In the genomic region with DNA sequence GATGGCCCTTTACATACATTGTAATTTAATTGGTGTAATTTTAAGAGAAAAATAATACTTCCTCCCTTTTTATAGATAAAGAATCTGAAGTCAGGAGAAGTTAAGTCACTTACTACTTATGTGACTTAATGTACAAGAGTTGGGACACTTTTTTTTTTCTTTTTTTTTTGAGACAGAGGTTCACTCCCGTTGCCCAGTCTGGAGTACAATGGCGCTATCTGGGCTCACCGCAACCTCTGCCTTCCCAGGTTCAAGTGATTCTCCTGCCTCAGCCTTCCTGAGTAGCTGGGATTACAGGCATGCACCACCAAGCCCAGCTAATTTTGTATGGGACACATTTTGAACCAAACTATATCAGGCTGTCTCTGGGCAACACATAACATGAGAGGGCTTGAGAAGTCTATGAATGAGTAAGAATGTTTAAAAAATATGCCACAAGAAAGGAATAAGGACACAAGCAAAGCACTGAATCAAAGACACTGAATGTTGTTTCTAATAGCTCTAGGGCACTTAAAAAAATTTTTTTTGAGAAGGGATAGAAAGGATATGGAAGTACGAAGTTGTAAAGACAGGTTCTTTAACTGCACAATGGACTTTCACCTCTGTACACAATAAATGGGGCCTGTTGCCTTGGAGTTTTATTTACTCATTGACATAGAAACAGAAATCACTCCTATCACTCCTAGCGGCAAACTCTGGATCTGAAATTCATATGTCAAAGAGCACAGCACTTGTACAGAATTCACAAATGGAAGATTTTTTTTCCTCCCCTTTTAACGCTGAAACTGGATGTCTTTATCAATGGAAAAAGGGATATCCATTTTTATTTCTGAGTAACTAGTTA, we compare ENCODE assay signal across 9 cellular contexts. TPM values are rescaled to one million over a fixed set of nuclear protein-coding genes. Genes with fewer than 3 reads are reported as not detected.
A peak's percentile ranks its signal among the peaks of the same experiment; 100 is the strongest.
DNase-seq lines count a peak whose midpoint lies in the region; ATAC-seq and TF ChIP-seq lines count a peak whose summit lies in the region.
"Had no signal": no experiment of that assay in that cellular context is flagged by ENCODE, and none has a peak within 500 bp of the region (broad histone marks: within the 10 kb centered on the region; RNA-seq: fewer than 3 reads in every experiment).

No MANE protein-coding gene starts in this region.

- H3K36me3 ChIP-seq in right lobe of liver (no peaks in the 10 kb centered on the region), upper lobe of right lung (no peaks in the 10 kb centered on the region)

- H3K4me1 ChIP-seq in right lobe of liver (peaks cover 0 to 32% (median 5%) of the 10 kb centered on the region in 4 donors), upper lobe of right lung (peaks cover 15% of the 10 kb centered on the region)

- H3K27me3 ChIP-seq in right lobe of liver (no peaks in the 10 kb centered on the region), upper lobe of right lung (no peaks in the 10 kb centered on the region)

- TF ChIP-seq CTCF in right lobe of liver (IDR thresholded peaks at IDR 0.05) (peak; percentile 28 to 57 (median 50)), upper lobe of right lung (IDR thresholded peaks at IDR 0.05) (peak; percentile 17)

- H3K4me3 ChIP-seq in right lobe of liver (peak overlapping the region in 1 of 3 donors; percentile 20), upper lobe of right lung (no peak overlapping the region)

- TF ChIP-seq POLR2A in right lobe of liver (IDR thresholded peaks at IDR 0.05) = no peak

- H3K27ac ChIP-seq in right lobe of liver (peak overlapping the region; percentile 40 to 81 (median 75)), upper lobe of right lung (no peak overlapping the region)

- ATAC-seq in Right ventricle myocardium inferior = peak; percentile 38
- peak; percentile 78 to 91 (median 84) for ATAC-seq in right lobe of liver
- ATAC-seq in upper lobe of right lung = peak; percentile 35
- no peak for ATAC-seq in GM21390 (IDR thresholded peaks at IDR 0.05; ENCODE audit: unreplicated experiment)
- ATAC-seq in HG02938 (IDR thresholded peaks at IDR 0.05; ENCODE audit: unreplicated experiment) = no peak
- ATAC-seq in GM18870 (IDR thresholded peaks at IDR 0.05; ENCODE audit: unreplicated experiment) = no peak

- DNase-seq in Right ventricle myocardium inferior (ENCODE audit: missing footprints) = no peak
- DNase-seq in cardiac septum (ENCODE audit: low spot score) = no peak
- peak; percentile 28 to 76 for DNase-seq in T47D (ENCODE audit: low read depth in 1 of 2, low spot score in 1 of 2)
- no peak for DNase-seq in right lobe of liver
- no peak for DNase-seq in upper lobe of right lung
- DNase-seq: anterior cingulate cortex had no signal

- in situ Hi-C loops in T47D (cut with HindIII; ENCODE audit: low pct_unique_long_range_greater_than_20kb, low sequenced_read_pairs) = no loop called here

- intact Hi-C loops in Right ventricle myocardium inferior (cut with DNase I) (no loop called here), cardiac septum (cut with DNase I) (loop anchor here (5.0 to 10.0 kb wide), 2 partner anchors 61 to 87 kb away; partner anchors contain the start of genes FKBP9 and RP9), right lobe of liver (cut with DNase I) (no loop called here), upper lobe of right lung (cut with DNase I) (no loop called here)

- H3K9me3 ChIP-seq in right lobe of liver (no peaks in the 10 kb centered on the region), upper lobe of right lung (no peaks in the 10 kb centered on the region)

- 36% methylated on average over 6 of the region's 6 CpGs for WGBS in right lobe of liver (ENCODE audit: insufficient coverage, low coverage, low lambda C conversion rate, missing lambda C conversion rate)

RNA-seq across cellular contexts. Expression of gene NT5C3A, which starts 18.5 kb away (rescaled TPM):
- total RNA-seq in Right ventricle myocardium inferior (25.5 TPM), cardiac septum (21.7 TPM), right lobe of liver (10 to 100 TPM in 3 of 6 experiments, 1 to 10 TPM in 3; 7.7 to 26.7 (median 11.0) TPM), upper lobe of right lung (34.0 TPM)

Comparison
In these comparisons a context has a peak if more than half of its experiments do, and no peak if none do; other contexts are left out.
1. ATAC-seq: peak in Right ventricle myocardium inferior (single experiment), right lobe of liver (4 of 4) and upper lobe of right lung (single experiment); none in GM21390 (single experiment), HG02938 (single experiment) and GM18870 (single experiment).
2. DNase-seq: peak in T47D (2 of 2); none in Right ventricle myocardium inferior (single experiment), cardiac septum (single experiment), right lobe of liver (0 of 3) and upper lobe of right lung (single experiment).